Comparison of ENCODE assay signal across 11 cellular contexts in the genomic region with DNA sequence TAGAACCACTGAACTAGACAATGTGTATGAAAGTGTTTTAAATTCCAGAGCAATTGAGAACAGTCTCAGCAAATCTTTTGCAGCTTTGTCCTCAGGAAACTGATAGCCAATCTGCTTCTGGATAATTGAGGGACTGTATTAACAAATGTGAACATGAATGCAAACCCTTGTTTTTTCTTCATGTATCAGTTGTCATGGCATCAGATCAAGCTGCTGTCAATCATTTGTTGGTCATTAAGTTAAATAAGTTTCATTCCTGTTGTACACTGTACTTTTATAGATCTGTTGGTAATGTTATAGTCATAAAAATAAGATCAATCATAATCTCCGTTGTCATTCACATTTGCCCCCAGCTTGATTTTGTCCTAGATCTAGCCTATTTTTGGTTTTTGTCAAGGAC.
"Had no signal": no experiment of that assay in that cellular context is flagged by ENCODE, and none has a peak within 500 bp of the region (broad histone marks: within the 10 kb centered on the region; RNA-seq: fewer than 3 reads in every experiment).

No MANE protein-coding gene starts in this region.

- H3K4me2 ChIP-seq: GM23338 had no signal

- H3K36me3 ChIP-seq: HAP-1 had no signal

- H3K4me3 Mint-ChIP-seq: GM23338, H9, HFFc6 had no signal

- H3K4me1 Mint-ChIP-seq: GM23338, H9 had no signal

- H3K27ac ChIP-seq: GM23248 had no signal

- H2AFZ ChIP-seq: GM23248, GM23338 had no signal

- FAIRE-seq: H1, H54 had no signal

- ATAC-seq: GM23338, HCT116 had no signal

- H3K9me3 Mint-ChIP-seq: GM23338, H9, HFFc6 had no signal

- H3K27ac Mint-ChIP-seq: GM23338, HFFc6 had no signal

- H3K4me1 ChIP-seq: HAP-1 had no signal

- DNase-seq: GM23248, GOT3, H7, H9, HCEC 1CT, HFFc6 had no signal

- H3K9me3 ChIP-seq: HAP-1 had no signal

- H3K4me3 ChIP-seq: GM23248, GM23338, HAP-1 had no signal

- H3K9ac ChIP-seq: GM23248 had no signal
